7 cellular contexts compared by ENCODE assay signal in genomic region chr10:33005322-33006282, GRCh38. TPM values are rescaled to one million over a fixed set of nuclear protein-coding genes. Genes with fewer than 3 reads are reported as not detected.
DNase-seq lines count a peak whose midpoint lies in the region; ATAC-seq and TF ChIP-seq lines count a peak whose summit lies in the region.

No MANE protein-coding gene starts in this region.

- H3K4me3 ChIP-seq in OCI-LY3 (ENCODE audit: low read length), result peak overlapping the region; percentile 75
- peak overlapping the region; percentile 50 to 54 for H3K4me3 ChIP-seq in neuronal stem cell (ENCODE audit: low read length in 2 of 2)
- peak overlapping the region; percentile 14 to 65 for H3K4me3 ChIP-seq in aorta (ENCODE audit: low read length in 2 of 2)

- H2BK12ac ChIP-seq in neuronal stem cell (ENCODE audit: low read length), result no peak overlapping the region

- DNase-seq in activated naive CD4-positive, alpha-beta T cell treated with Interleukin-2 at 50 U/mL for 16 hours, result peak; percentile 53
- peak; percentile 29 for DNase-seq in germinal center (ENCODE audit: low spot score)
- peak; percentile 18 for DNase-seq in neuronal stem cell (ENCODE audit: low spot score)
- peak; percentile 92 to 95 for DNase-seq in aorta

- H3K4me1 ChIP-seq in OCI-LY3 (ENCODE audit: low read length) (peaks cover 8% of the 10 kb centered on the region), neuronal stem cell (ENCODE audit: control insufficient read depth in 2 of 2, insufficient read depth in 1 of 2, low read depth in 1 of 2, low read length in 2 of 2) (peaks cover 2 to 6% of the 10 kb centered on the region in 2 donors), aorta (ENCODE audit: control insufficient read depth in 1 of 2, insufficient read depth in 2 of 2, low read length in 2 of 2) (peaks cover 0 to under 1% of the 10 kb centered on the region in 2 donors)

- H4K8ac ChIP-seq in neuronal stem cell (ENCODE audit: low read depth, low read length), result no peak overlapping the region

- no peaks in the 10 kb centered on the region for H3K79me1 ChIP-seq in neuronal stem cell (ENCODE audit: low read depth, low read length)

- H2BK120ac ChIP-seq in neuronal stem cell (ENCODE audit: low read depth, low read length), result no peak overlapping the region

- H3K9me3 ChIP-seq in OCI-LY3 (ENCODE audit: insufficient read depth, low read length) (no peaks in the 10 kb centered on the region), neuronal stem cell (replicated peaks in 1 of 2; ENCODE audit: control insufficient read depth in 2 of 2, insufficient read depth in 1 of 2, low read depth in 1 of 2, low read length in 2 of 2) (no peaks in the 10 kb centered on the region), aorta (ENCODE audit: control insufficient read depth, low read length) (no peaks in the 10 kb centered on the region)

- no peak overlapping the region for H2BK15ac ChIP-seq in neuronal stem cell (ENCODE audit: low read length)

- H3K23ac ChIP-seq in neuronal stem cell (ENCODE audit: low read depth, low read length, poor library complexity), result no peak overlapping the region

- H3K4ac ChIP-seq in neuronal stem cell (ENCODE audit: low read length), result no peak overlapping the region

- no peak for TF ChIP-seq POLR2A in GM18505 (IDR thresholded peaks at IDR 0.05; ENCODE audit: borderline replicate concordance, extremely low read depth, insufficient read depth, insufficient read length)

- H3K36me3 ChIP-seq in OCI-LY3 (replicated peaks; ENCODE audit: low read depth, low read length) (no peaks in the 10 kb centered on the region), neuronal stem cell (replicated peaks in 1 of 2; ENCODE audit: control insufficient read depth in 2 of 2, insufficient read depth in 2 of 2, low read length in 2 of 2) (no peaks in the 10 kb centered on the region), aorta (ENCODE audit: control insufficient read depth in 1 of 2, insufficient read depth in 2 of 2, low read length in 1 of 2) (no peaks in the 10 kb centered on the region)

- peaks cover 5% of the 10 kb centered on the region; the same call in 1 of the 2 replicates for H3K27me3 ChIP-seq in OCI-LY3 (ENCODE audit: low read depth, low read length)
- no peaks in the 10 kb centered on the region for H3K27me3 ChIP-seq in neuronal stem cell (ENCODE audit: control insufficient read depth in 3 of 3, insufficient read depth in 3 of 3, low read depth in 1 of 3, low read length in 3 of 3)
- no peaks in the 10 kb centered on the region for H3K27me3 ChIP-seq in aorta (ENCODE audit: control insufficient read depth in 1 of 2, insufficient read depth in 2 of 2, low read length in 1 of 2)

- WGBS in neuronal stem cell (ENCODE audit: extremely low coverage in 2 of 2, insufficient read length in 2 of 2, insufficient replicate concordance in 1 of 2), 2 donors, result no CpG with 5 or more reads among the region's 34 CpGs
- WGBS in aorta, 2 donors, result 1 to 3% methylated on average over 34 of the region's 34 CpGs

- no peaks in the 10 kb centered on the region for H3K79me2 ChIP-seq in OCI-LY3 (ENCODE audit: low read length)

- H2BK5ac ChIP-seq in neuronal stem cell (ENCODE audit: low read length), result no peak overlapping the region

- H3K27ac ChIP-seq in OCI-LY3 (ENCODE audit: low read length) (no peak overlapping the region), neuronal stem cell (replicated peaks; ENCODE audit: low read length) (no peak overlapping the region), aorta (ENCODE audit: low read depth in 1 of 2, low read length in 2 of 2) (peak overlapping the region; percentile 73 to 95)

- H3K14ac ChIP-seq in neuronal stem cell (ENCODE audit: low read length), result no peak overlapping the region

- H3K18ac ChIP-seq in neuronal stem cell (ENCODE audit: low read length), result peak overlapping the region; percentile 11

- intact Hi-C loops in aorta (cut with DNase I), result loop anchor here (1.0 to 5.0 kb wide), 7 partner anchors 25 to 108 kb away; no protein-coding TSS in a partner anchor

- H2AK5ac ChIP-seq in neuronal stem cell (ENCODE audit: low read depth, low read length), result no peak overlapping the region

- no peak overlapping the region for H4K91ac ChIP-seq in neuronal stem cell (ENCODE audit: low read depth, low read length, poor library complexity)

- TF ChIP-seq CTCF in OCI-LY3 (IDR thresholded peaks at IDR 0.05; ENCODE audit: low read depth, low read length), result no peak

- no peaks in the 10 kb centered on the region for H4K20me1 ChIP-seq in OCI-LY3 (ENCODE audit: insufficient read depth, low read length)

- H3K4me2 ChIP-seq in OCI-LY3 (ENCODE audit: low read length) (peak overlapping the region; percentile 93), neuronal stem cell (ENCODE audit: insufficient read depth, low read length, poor library complexity, severe bottlenecking) (peak overlapping the region; percentile 46)

- no peak overlapping the region for H3K9ac ChIP-seq in OCI-LY3 (ENCODE audit: low read length)
- no peak overlapping the region for H3K9ac ChIP-seq in neuronal stem cell (ENCODE audit: low read depth, low read length, poor library complexity)

- peak; percentile 78 for ATAC-seq in GM18505 (IDR thresholded peaks at IDR 0.05; ENCODE audit: unreplicated experiment)
- ATAC-seq in HG03103 (IDR thresholded peaks at IDR 0.05; ENCODE audit: low read depth, unreplicated experiment), result peak; percentile 56
- ATAC-seq in aorta (ENCODE audit: low FRiP score), result peak; percentile 96

- H2AFZ ChIP-seq in OCI-LY3 (ENCODE audit: low read depth, low read length) (peak overlapping the region; percentile 65; the same call in 1 of the 2 replicates), neuronal stem cell (ENCODE audit: low read length) (peak overlapping the region; percentile 88)

RNA-seq across cellular contexts. Expression of gene ITGB1, which starts 47.6 kb away (rescaled TPM):
- polyA plus RNA-seq in neuronal stem cell (2013, experiment 1 of 2), result 178 TPM
- polyA plus RNA-seq in neuronal stem cell (2013, experiment 2 of 2), result 189 TPM
- 1,000 to 10,000 TPM in 1 of 2 donors, 100 to 1,000 TPM in 1; 870 to 1,426 TPM for total RNA-seq in aorta
- 100 to 1,000 TPM; 678 to 697 TPM for polyA plus RNA-seq in aorta

Comparison
In these comparisons a context has a peak if more than half of its experiments do, and no peak if none do; other contexts are left out.
1. H3K27ac ChIP-seq: peak in aorta (2 of 2); none in OCI-LY3 (single experiment) and neuronal stem cell (single experiment).
2. DNase-seq: peak in every context shown above with its lines; median percentile 94 in aorta; 53 in activated naive CD4-positive, alpha-beta T cell treated with Interleukin-2 at 50 U/mL for 16 hours; 29 in germinal center; 18 in neuronal stem cell.
3. Peak in every context shown above with its lines, with median percentiles within 50 percentile points of each other: ATAC-seq and H3K4me3 ChIP-seq.